In genomic region chr13:23579072-23579885, GRCh38 we compare ENCODE assay signal across 8 cellular contexts. TPM values are rescaled to one million over a fixed set of nuclear protein-coding genes. Genes with fewer than 3 reads are reported as not detected.
DNase-seq lines count a peak whose midpoint lies in the region; ATAC-seq lines count a peak whose summit lies in the region.

No MANE protein-coding gene starts in this region.

- peak; percentile 88 for ATAC-seq in HG02981 (IDR thresholded peaks at IDR 0.05; ENCODE audit: unreplicated experiment)

- peak; percentile 18 for DNase-seq in NK-92 (lab: John Stamatoyannopoulos, UW; ENCODE audit: unreplicated experiment)
- DNase-seq in NK-92 treated with Interleukin-12 subunit alpha and Interleukin-12 subunit beta, amount 100 ng/mL, for 24 hours (lab: John Stamatoyannopoulos, UW), result no peak
- DNase-seq in NCI-H2196 (lab: John Stamatoyannopoulos, UW; ENCODE audit: unreplicated experiment), result peak; percentile 76
- peak; percentile 94 for DNase-seq in activated CD4-positive, CD25-positive, alpha-beta regulatory T cell treated with anti-CD3 and anti-CD28 coated beads, Interleukin-2, amount 50 U/mL, for 72 hours
- DNase-seq in cerebellum (ENCODE audit: low spot score), result peak; percentile 70
- DNase-seq in kidney tubule cell (ENCODE audit: low spot score), result peak; percentile 91
- DNase-seq in stimulated activated CD4-positive, alpha-beta T cell treated with anti-CD3 and anti-CD28 coated beads, Interleukin-15, amount 100 ng/mL, for 48 hours (ENCODE audit: low read depth in 2 of 2), result peak; percentile 82 to 91

RNA-seq across cellular contexts. Expression of gene TNFRSF19, which starts 9.1 kb away (rescaled TPM):
- total RNA-seq in cerebellum, result 31.3 TPM
